ENCODE assay signal across 17 cellular contexts in genomic region chr22:20645954-20646353, GRCh38.
DNase-seq lines count a peak whose midpoint lies in the region; ATAC-seq and TF ChIP-seq lines count a peak whose summit lies in the region.
"Had no signal": no experiment of that assay in that cellular context is flagged by ENCODE, and none has a peak within 500 bp of the region (broad histone marks: within the 10 kb centered on the region; RNA-seq: fewer than 3 reads in every experiment).

No MANE protein-coding gene starts in this region.

- no peak overlapping the region for H4K91ac ChIP-seq in H9 (ENCODE audit: insufficient read length, low read depth, low read length)

- H3K23me2 ChIP-seq in H9 (ENCODE audit: insufficient read length, low read depth, low read length, poor library complexity, severe bottlenecking) = no peaks in the 10 kb centered on the region

- H3K14ac ChIP-seq in H9 (ENCODE audit: insufficient read depth, low read length) = no peak overlapping the region

- no peak overlapping the region for H4K8ac ChIP-seq in H9 (replicated peaks; ENCODE audit: insufficient read length, low read depth, low read length)

- peaks cover 11 to 22% of the 10 kb centered on the region in 2 experiments for H3K4me1 Mint-ChIP-seq in H9
- H3K4me1 Mint-ChIP-seq in activated T-helper 1 cell treated with anti-CD3 and anti-CD28 coated beads, Interleukin-12 subunit alpha, Interleukin-12 subunit beta, Interleukin-2, Interleukin-4 antibody, amounts not matched to agents 30 ng/mL and 10 ng/mL and 1 ng/mL, durations not matched to agents 14 hours and 24 hours and 36 hours (ENCODE audit: low read depth) = no peaks in the 10 kb centered on the region
- H3K4me1 Mint-ChIP-seq: CD8-positive, alpha-beta memory T cell had no signal

- H3K18ac ChIP-seq in H9 (ENCODE audit: insufficient read length, low read depth, low read length) = no peak overlapping the region

- H4K5ac ChIP-seq in H9 (ENCODE audit: insufficient read length, low read depth, low read length) = no peak overlapping the region

- H3K4me3 Mint-ChIP-seq in H9 = no peak overlapping the region
- H3K4me3 Mint-ChIP-seq in activated T-helper 1 cell treated with anti-CD3 and anti-CD28 coated beads, Interleukin-12 subunit alpha, Interleukin-12 subunit beta, Interleukin-2, Interleukin-4 antibody, amounts not matched to agents 30 ng/mL and 10 ng/mL and 1 ng/mL, durations not matched to agents 14 hours and 24 hours and 36 hours = no peak overlapping the region
- H3K4me3 Mint-ChIP-seq: CD4-positive, CD25-positive, alpha-beta regulatory T cell; CD8-positive, alpha-beta memory T cell had no signal

- DNase-seq in D341Med (ENCODE audit: low spot score) = peak; percentile 5
- DNase-seq in H9 = peak; percentile 5
- peak; percentile 37 for DNase-seq in mesenteric fat pad (ENCODE audit: low spot score)
- DNase-seq in sciatic nerve (ENCODE audit: low spot score) = peak; percentile 9
- no peak for DNase-seq in brain microvascular endothelial cell
- no peak for DNase-seq in activated T-helper 1 cell treated with anti-CD3 and anti-CD28 coated beads, Interleukin-12 subunit alpha, Interleukin-12 subunit beta, Interleukin-2, Interleukin-4 antibody, amounts not matched to agents 30 ng/mL and 10 ng/mL and 1 ng/mL, durations not matched to agents 14 hours and 24 hours and 36 hours (ENCODE audit: low spot score)
- no peak for DNase-seq in H4 (ENCODE audit: low spot score)
- DNase-seq: ACHN; BE2C; C1 segment of cervical spinal cord; Caco-2; CD4-positive, CD25-positive, alpha-beta regulatory T cell; CD8-positive, alpha-beta memory T cell; DMS79 treated with DMSO at 0.1 percent for 48 hours; GF-D8 had no signal

- no peak overlapping the region for H2BK15ac ChIP-seq in H9 (ENCODE audit: low read depth, low read length)

- no peaks in the 10 kb centered on the region for H3K27me3 ChIP-seq in H9 (ENCODE audit: insufficient read depth, low read length)
- peaks cover 10% of the 10 kb centered on the region for H3K27me3 ChIP-seq in brain microvascular endothelial cell (replicated peaks)
- H3K27me3 ChIP-seq: BE2C had no signal

- no peak overlapping the region for H2AFZ ChIP-seq in H9 (ENCODE audit: low read length)

- ATAC-seq in sciatic nerve (no peak), GM21529 (IDR thresholded peaks at IDR 0.05; ENCODE audit: unreplicated experiment) (no peak)

- no CpG with 5 or more reads among the region's 2 CpGs for WGBS in H9 (ENCODE audit: extremely low coverage, insufficient read length, low lambda C conversion rate)

- no peak overlapping the region for H3K9ac ChIP-seq in H9 (ENCODE audit: extremely low read depth, insufficient read length, low read length)
- H3K9ac ChIP-seq: KMS-11 had no signal

- H2BK5ac ChIP-seq in H9 (ENCODE audit: insufficient read length, low read length) = no peak overlapping the region

- H3K56ac ChIP-seq in H9 (ENCODE audit: insufficient read length, low read depth, low read length) = no peak overlapping the region

- no peaks in the 10 kb centered on the region for H3K79me2 ChIP-seq in H9 (ENCODE audit: insufficient read depth, low read length)

- H3T11ph ChIP-seq in H9 (ENCODE audit: low read length) = no peak overlapping the region

- no peaks in the 10 kb centered on the region for H3K4me1 ChIP-seq in H9 (ENCODE audit: insufficient read depth, low read length)
- H3K4me1 ChIP-seq: BE2C, Caco-2 had no signal

- intact Hi-C loops in sciatic nerve (cut with DNase I) = no loop called here
- intact Hi-C loops in activated T-helper 1 cell treated with anti-CD3 and anti-CD28 coated beads, Interleukin-12 subunit alpha, Interleukin-12 subunit beta, Interleukin-2, Interleukin-4 antibody, amounts not matched to agents 30 ng/mL and 10 ng/mL and 1 ng/mL, durations not matched to agents 14 hours and 24 hours and 36 hours (cut with micrococcal nuclease) = no loop called here

- H3K27ac ChIP-seq in H9 (ENCODE audit: insufficient read length, low read depth, low read length) = no peak overlapping the region
- no peak overlapping the region for H3K27ac ChIP-seq in brain microvascular endothelial cell
- H3K27ac ChIP-seq: KMS-11 had no signal

- H3K9me3 ChIP-seq in H9 (ENCODE audit: control insufficient read depth, low read depth, low read length) = no peaks in the 10 kb centered on the region
- H3K9me3 ChIP-seq: BE2C, Caco-2 had no signal

- no peak overlapping the region for H3K4me2 ChIP-seq in H9 (ENCODE audit: insufficient read depth, insufficient read length, low read length)
- H3K4me2 ChIP-seq: KMS-11 had no signal

- H2BK20ac ChIP-seq in H9 (ENCODE audit: low read depth, low read length, poor library complexity, severe bottlenecking) = no peak overlapping the region

- no peak overlapping the region for H3K23ac ChIP-seq in H9 (ENCODE audit: insufficient read length, low read depth, low read length)

- TF ChIP-seq CTCF in H9 (conservative IDR thresholded peaks at IDR 0.05) (no peak), brain microvascular endothelial cell (IDR thresholded peaks at IDR 0.05; ENCODE audit: low read depth, low read length, missing control alignments) (no peak)

- peaks cover 6% of the 10 kb centered on the region for H3K27me3 Mint-ChIP-seq in H9 (ENCODE audit: low read depth)
- H3K27me3 Mint-ChIP-seq in activated T-helper 1 cell treated with anti-CD3 and anti-CD28 coated beads, Interleukin-12 subunit alpha, Interleukin-12 subunit beta, Interleukin-2, Interleukin-4 antibody, amounts not matched to agents 30 ng/mL and 10 ng/mL and 1 ng/mL, durations not matched to agents 14 hours and 24 hours and 36 hours (ENCODE audit: insufficient read depth) = peaks cover 4% of the 10 kb centered on the region

- no peak overlapping the region for H2BK120ac ChIP-seq in H9 (ENCODE audit: low read depth, low read length, poor library complexity, severe bottlenecking)

- H2BK12ac ChIP-seq in H9 (ENCODE audit: insufficient read length, low read depth, low read length) = no peak overlapping the region

- in situ Hi-C loops in brain microvascular endothelial cell (cut with HindIII; ENCODE audit: low pct_ligation_motif_present, low sequenced_read_pairs) = no loop called here

- no peak overlapping the region for H3K4me3 ChIP-seq in brain microvascular endothelial cell (ENCODE audit: low read depth, low read length)

- H3K9me3 Mint-ChIP-seq in H9 = no peaks in the 10 kb centered on the region
- no peaks in the 10 kb centered on the region for H3K9me3 Mint-ChIP-seq in activated T-helper 1 cell treated with anti-CD3 and anti-CD28 coated beads, Interleukin-12 subunit alpha, Interleukin-12 subunit beta, Interleukin-2, Interleukin-4 antibody, amounts not matched to agents 30 ng/mL and 10 ng/mL and 1 ng/mL, durations not matched to agents 14 hours and 24 hours and 36 hours
- H3K9me3 Mint-ChIP-seq: CD8-positive, alpha-beta memory T cell had no signal

- H3K4ac ChIP-seq in H9 (ENCODE audit: low read depth, low read length) = no peak overlapping the region

- H4K20me1 ChIP-seq in H9 (ENCODE audit: control insufficient read depth, insufficient read depth, insufficient read length) = no peaks in the 10 kb centered on the region

- no peaks in the 10 kb centered on the region for H3K36me3 Mint-ChIP-seq in H9 (ENCODE audit: insufficient read depth in 1 of 3, low read depth in 3 of 3)
- no peaks in the 10 kb centered on the region for H3K36me3 Mint-ChIP-seq in activated T-helper 1 cell treated with anti-CD3 and anti-CD28 coated beads, Interleukin-12 subunit alpha, Interleukin-12 subunit beta, Interleukin-2, Interleukin-4 antibody, amounts not matched to agents 30 ng/mL and 10 ng/mL and 1 ng/mL, durations not matched to agents 14 hours and 24 hours and 36 hours (ENCODE audit: low read depth)
- H3K36me3 Mint-ChIP-seq: CD4-positive, CD25-positive, alpha-beta regulatory T cell had no signal

- no peak overlapping the region for H2AK5ac ChIP-seq in H9 (ENCODE audit: insufficient read length, low read length)

- H3K36me3 ChIP-seq in brain microvascular endothelial cell (replicated peaks) = no peaks in the 10 kb centered on the region
- H3K36me3 ChIP-seq: BE2C had no signal

- H3K27ac Mint-ChIP-seq in H9 = 0 out of 7 replicates have a peak overlapping the region, but pooled peaks of 1 of the 3 experiments have one; percentile 36
- no peak overlapping the region for H3K27ac Mint-ChIP-seq in activated T-helper 1 cell treated with anti-CD3 and anti-CD28 coated beads, Interleukin-12 subunit alpha, Interleukin-12 subunit beta, Interleukin-2, Interleukin-4 antibody, amounts not matched to agents 30 ng/mL and 10 ng/mL and 1 ng/mL, durations not matched to agents 14 hours and 24 hours and 36 hours
- H3K27ac Mint-ChIP-seq: CD4-positive, CD25-positive, alpha-beta regulatory T cell had no signal

- no peaks in the 10 kb centered on the region for H3K79me1 ChIP-seq in H9 (ENCODE audit: insufficient read depth, low read depth, low read length, poor library complexity, severe bottlenecking)

Comparison
In these comparisons a context has a peak if more than half of its experiments do, and no peak if none do; other contexts are left out.
1. DNase-seq: peak in D341Med (single experiment), H9 (single experiment), mesenteric fat pad (single experiment) and sciatic nerve (single experiment); none in brain microvascular endothelial cell (single experiment), activated T-helper 1 cell treated with anti-CD3 and anti-CD28 coated beads, Interleukin-12 subunit alpha, Interleukin-12 subunit beta, Interleukin-2, Interleukin-4 antibody, amounts not matched to agents 30 ng/mL and 10 ng/mL and 1 ng/mL, durations not matched to agents 14 hours and 24 hours and 36 hours (single experiment) and H4 (single experiment).